9 cellular contexts compared by ENCODE assay signal in genomic region chr4:186105721-186106335, GRCh38. TPM values are rescaled to one million over a fixed set of nuclear protein-coding genes. Genes with fewer than 3 reads are reported as not detected.
DNase-seq lines count a peak whose midpoint lies in the region; FAIRE-seq and TF ChIP-seq lines count a peak whose summit lies in the region.
"Had no signal": no experiment of that assay in that cellular context is flagged by ENCODE, and none has a peak within 500 bp of the region (broad histone marks: within the 10 kb centered on the region; RNA-seq: fewer than 3 reads in every experiment).

No MANE protein-coding gene starts in this region.

- WGBS in esophagus muscularis mucosa: 37% methylated on average over 8 of the region's 8 CpGs

- TF ChIP-seq EP300 in esophagus muscularis mucosa (IDR thresholded peaks at IDR 0.05): no peak

- H3K9ac ChIP-seq in neural progenitor cell: no peak overlapping the region

- FAIRE-seq in HTR-8/SVneo (lab: Jason Lieb, UNC): no peak
- FAIRE-seq: TTC549 had no signal

- intact Hi-C loops in activated CD4-positive, alpha-beta T cell treated with anti-CD3 and anti-CD28 coated beads, Interleukin-2, amount 10 ng/mL, durations not matched to agents 24 days and 14 days (cut with micrococcal nuclease): no loop called here
- intact Hi-C loops in esophagus muscularis mucosa (cut with DNase I): no loop called here

- H3F3A ChIP-seq in neural progenitor cell (ENCODE audit: low read depth): peaks cover 26% of the 10 kb centered on the region

- H3K27ac Mint-ChIP-seq in activated CD4-positive, alpha-beta T cell treated with anti-CD3 and anti-CD28 coated beads, Interleukin-2, amount 10 ng/mL, durations not matched to agents 24 days and 14 days: no peak overlapping the region
- no peak overlapping the region for H3K27ac Mint-ChIP-seq in neural progenitor cell

- H3K4me3 ChIP-seq in esophagus muscularis mucosa (peak overlapping the region; percentile 76 to 93 (median 85)), neural progenitor cell (peak overlapping the region; percentile 54)

- no peaks in the 10 kb centered on the region for H4K20me1 ChIP-seq in neural progenitor cell (ENCODE audit: low read depth)

- DNase-seq in activated CD4-positive, alpha-beta T cell treated with anti-CD3 and anti-CD28 coated beads, Interleukin-2, amount 10 ng/mL, durations not matched to agents 24 days and 14 days: peak; percentile 47
- no peak for DNase-seq in activated CD4-positive, alpha-beta T cell treated with anti-CD3 and anti-CD28 coated beads for 48 hours
- DNase-seq in NCI-H345 treated with DMSO at 0.1 percent for 48 hours (lab: John Stamatoyannopoulos, UW; ENCODE audit: unreplicated experiment): peak; percentile 7
- no peak for DNase-seq in esophagus muscularis mucosa (ENCODE audit: extremely low spot score)
- peak; percentile 25 for DNase-seq in neural progenitor cell (ENCODE audit: low spot score)
- DNase-seq in HTR-8/SVneo (ENCODE audit: insufficient read length, low spot score): no peak
- DNase-seq in H4 (ENCODE audit: low spot score): no peak
- no peak for DNase-seq in EL

- no peaks in the 10 kb centered on the region for H3K79me2 ChIP-seq in neural progenitor cell (ENCODE audit: low read depth)

- H3K4me3 Mint-ChIP-seq in activated CD4-positive, alpha-beta T cell treated with anti-CD3 and anti-CD28 coated beads, Interleukin-2, amount 10 ng/mL, durations not matched to agents 24 days and 14 days: peak overlapping the region; percentile 66
- H3K4me3 Mint-ChIP-seq in neural progenitor cell: peak overlapping the region; percentile 89

- H3K4me2 ChIP-seq in neural progenitor cell: peak overlapping the region; percentile 81

- H3K4me1 ChIP-seq in esophagus muscularis mucosa (peaks cover 10 to 39% (median 37%) of the 10 kb centered on the region in 4 donors), neural progenitor cell (peaks cover 8% of the 10 kb centered on the region)

- H3K36me3 Mint-ChIP-seq in activated CD4-positive, alpha-beta T cell treated with anti-CD3 and anti-CD28 coated beads, Interleukin-2, amount 10 ng/mL, durations not matched to agents 24 days and 14 days (ENCODE audit: low read depth): no peaks in the 10 kb centered on the region
- no peaks in the 10 kb centered on the region for H3K36me3 Mint-ChIP-seq in neural progenitor cell

- peaks cover 3% of the 10 kb centered on the region for H3K4me1 Mint-ChIP-seq in activated CD4-positive, alpha-beta T cell treated with anti-CD3 and anti-CD28 coated beads, Interleukin-2, amount 10 ng/mL, durations not matched to agents 24 days and 14 days
- H3K4me1 Mint-ChIP-seq in neural progenitor cell: peaks cover 34% of the 10 kb centered on the region

- H3K9me3 Mint-ChIP-seq in activated CD4-positive, alpha-beta T cell treated with anti-CD3 and anti-CD28 coated beads, Interleukin-2, amount 10 ng/mL, durations not matched to agents 24 days and 14 days: no peaks in the 10 kb centered on the region
- no peaks in the 10 kb centered on the region for H3K9me3 Mint-ChIP-seq in neural progenitor cell

- peak overlapping the region; percentile 87 for H2AFZ ChIP-seq in neural progenitor cell (replicated peaks)

- no peak for TF ChIP-seq POLR2A in esophagus muscularis mucosa (IDR thresholded peaks at IDR 0.05; ENCODE audit: low read depth)

- H3K36me3 ChIP-seq in esophagus muscularis mucosa (no peaks in the 10 kb centered on the region), neural progenitor cell (no peaks in the 10 kb centered on the region)

- H3K27me3 Mint-ChIP-seq in activated CD4-positive, alpha-beta T cell treated with anti-CD3 and anti-CD28 coated beads, Interleukin-2, amount 10 ng/mL, durations not matched to agents 24 days and 14 days: peaks cover 54% of the 10 kb centered on the region
- peaks cover 22% of the 10 kb centered on the region for H3K27me3 Mint-ChIP-seq in neural progenitor cell (ENCODE audit: insufficient read depth, low read depth)

- H3K9me3 ChIP-seq in esophagus muscularis mucosa: no peaks in the 10 kb centered on the region
- H3K9me3 ChIP-seq in neural progenitor cell (ENCODE audit: low read depth): no peaks in the 10 kb centered on the region

- H3K27me3 ChIP-seq in esophagus muscularis mucosa (peaks cover 0 to 6% (median 2%) of the 10 kb centered on the region in 4 donors), neural progenitor cell (peaks cover 40% of the 10 kb centered on the region)

- H3K27ac ChIP-seq in esophagus muscularis mucosa (replicated peaks in 1 of 4) (peak overlapping the region; percentile 68 to 78 (median 78)), neural progenitor cell (no peak overlapping the region)

- TF ChIP-seq CTCF in esophagus muscularis mucosa (IDR thresholded peaks at IDR 0.05): no peak
- TF ChIP-seq CTCF in neural progenitor cell (IDR thresholded peaks at IDR 0.05): no peak

RNA-seq across cellular contexts. Expression of gene FAM149A, which starts 1.3 kb away (rescaled TPM):
- 0.33 TPM in 1 of 2 replicates, not detected in the other for total RNA-seq in activated CD4-positive, alpha-beta T cell treated with anti-CD3 and anti-CD28 coated beads, Interleukin-2, amount 10 ng/mL, durations not matched to agents 24 days and 14 days
- 10 to 100 TPM; 19.5 to 38.8 (median 33.6) TPM for total RNA-seq in esophagus muscularis mucosa
- total RNA-seq in neural progenitor cell (ENCODE audit: low replicate concordance): 4.6 and 10.4 TPM in 2 replicates
- total RNA-seq in H4 (2014; rRNA removed; shearing (Covaris generic)): 1.4 and 2.2 TPM in 2 replicates

RNA-seq across cellular contexts. Expression of gene TLR3, which starts 36.9 kb away (rescaled TPM):
- total RNA-seq in activated CD4-positive, alpha-beta T cell treated with anti-CD3 and anti-CD28 coated beads, Interleukin-2, amount 10 ng/mL, durations not matched to agents 24 days and 14 days: not detected in 2 replicates
- total RNA-seq in esophagus muscularis mucosa (1 to 10 TPM; 2.5 to 7.0 (median 4.0) TPM), neural progenitor cell (ENCODE audit: low replicate concordance) (0.62 and 0.92 TPM in 2 replicates)
- total RNA-seq in H4 (2014; rRNA removed; shearing (Covaris generic)): 16.8 and 33.0 TPM in 2 replicates

Comparison
In these comparisons a context has a peak if more than half of its experiments do, and no peak if none do; other contexts are left out.
1. DNase-seq: peak in activated CD4-positive, alpha-beta T cell treated with anti-CD3 and anti-CD28 coated beads, Interleukin-2, amount 10 ng/mL, durations not matched to agents 24 days and 14 days (single experiment), NCI-H345 treated with DMSO at 0.1 percent for 48 hours (single experiment) and neural progenitor cell (single experiment); none in activated CD4-positive, alpha-beta T cell treated with anti-CD3 and anti-CD28 coated beads for 48 hours (single experiment), esophagus muscularis mucosa (single experiment), HTR-8/SVneo (single experiment), H4 (single experiment) and EL (single experiment).